In genomic region chr12:29310899-29311298, GRCh38 we compare ENCODE assay signal across 8 cellular contexts.
"Had no signal": no experiment of that assay in that cellular context is flagged by ENCODE, and none has a peak within 500 bp of the region (broad histone marks: within the 10 kb centered on the region; RNA-seq: fewer than 3 reads in every experiment).

No MANE protein-coding gene starts in this region.

- ATAC-seq: HepG2, K562 had no signal

- H3K27me3 Mint-ChIP-seq: IgD-negative memory B cell had no signal

- H3K4me3 Mint-ChIP-seq: IgD-negative memory B cell had no signal

- H3K27ac Mint-ChIP-seq: IgD-negative memory B cell had no signal

- FAIRE-seq: HepG2, HTR-8/SVneo, K562 had no signal

- H3K27ac ChIP-seq: HL-60 had no signal

- H3K4me3 ChIP-seq: K562 had no signal

- DNase-seq: IMR-90, KBM-7, KG1 had no signal

- H3K9me3 Mint-ChIP-seq: IgD-negative memory B cell had no signal
